11 cellular contexts compared by ENCODE assay signal in genomic region chr2:172173307-172173706, GRCh38.
DNase-seq lines count a peak whose midpoint lies in the region; ATAC-seq lines count a peak whose summit lies in the region.
"Had no signal": no experiment of that assay in that cellular context is flagged by ENCODE, and none has a peak within 500 bp of the region (broad histone marks: within the 10 kb centered on the region; RNA-seq: fewer than 3 reads in every experiment).

No MANE protein-coding gene starts in this region.

- H3K27me3 Mint-ChIP-seq in activated naive CD4-positive, alpha-beta T cell treated with anti-CD3 and anti-CD28 coated beads, Interleukin-2, amount 10 ng/mL, durations not matched to agents 7 days and 5 days: peaks cover 35% of the 10 kb centered on the region
- H3K27me3 Mint-ChIP-seq in T-helper 17 cell: no peaks in the 10 kb centered on the region

- H3K9me3 ChIP-seq in T-helper 17 cell (ENCODE audit: control insufficient read depth, low read length, poor library complexity, severe bottlenecking) (no peaks in the 10 kb centered on the region), iPS-18a (ENCODE audit: control insufficient read depth, low read depth, low read length) (no peaks in the 10 kb centered on the region)
- H3K9me3 ChIP-seq: gastrocnemius medialis, SJSA1 had no signal

- H3K9ac ChIP-seq in iPS-18a (ENCODE audit: low read length): no peak overlapping the region

- H3K36me3 ChIP-seq in iPS-18a (ENCODE audit: control insufficient read depth, low read depth, low read length): no peaks in the 10 kb centered on the region
- H3K36me3 ChIP-seq: gastrocnemius medialis, SJSA1 had no signal

- peaks cover 13% of the 10 kb centered on the region for H3K4me1 Mint-ChIP-seq in activated naive CD4-positive, alpha-beta T cell treated with anti-CD3 and anti-CD28 coated beads, Interleukin-2, amount 10 ng/mL, durations not matched to agents 7 days and 5 days
- H3K4me1 Mint-ChIP-seq in T-helper 17 cell: peaks cover 6% of the 10 kb centered on the region
- no peaks in the 10 kb centered on the region for H3K4me1 Mint-ChIP-seq in stimulated activated effector memory CD8-positive, alpha-beta T cell treated with anti-CD3 and anti-CD28 coated beads, Interleukin-12 subunit alpha, Interleukin-12 subunit beta, amount 100 ng/mL, for 72 hours

- peak overlapping the region; percentile 65 for H3K4me3 ChIP-seq in iPS-18a (ENCODE audit: low read length)

- no peak overlapping the region for H3K27ac ChIP-seq in iPS-18a (ENCODE audit: low read length)
- H3K27ac ChIP-seq: gastrocnemius medialis, SJSA1 had no signal

- ATAC-seq in T-helper 17 cell: no peak
- ATAC-seq in stimulated activated effector memory CD8-positive, alpha-beta T cell treated with anti-CD3 and anti-CD28 coated beads, Interleukin-12 subunit alpha, Interleukin-12 subunit beta, amount 100 ng/mL, for 72 hours: no peak

- no peaks in the 10 kb centered on the region for H3K36me3 Mint-ChIP-seq in activated naive CD4-positive, alpha-beta T cell treated with anti-CD3 and anti-CD28 coated beads, Interleukin-2, amount 10 ng/mL, durations not matched to agents 7 days and 5 days
- H3K36me3 Mint-ChIP-seq in T-helper 17 cell (ENCODE audit: low read depth): no peaks in the 10 kb centered on the region
- no peaks in the 10 kb centered on the region for H3K36me3 Mint-ChIP-seq in stimulated activated effector memory CD8-positive, alpha-beta T cell treated with anti-CD3 and anti-CD28 coated beads, Interleukin-12 subunit alpha, Interleukin-12 subunit beta, amount 100 ng/mL, for 72 hours

- peaks cover 16% of the 10 kb centered on the region for H3K4me1 ChIP-seq in iPS-18a (ENCODE audit: control insufficient read depth, low read depth, low read length)

- peaks cover 17% of the 10 kb centered on the region for H3K27me3 ChIP-seq in iPS-18a (ENCODE audit: control insufficient read depth, insufficient read depth, low read length)

- H3K9me3 Mint-ChIP-seq in activated naive CD4-positive, alpha-beta T cell treated with anti-CD3 and anti-CD28 coated beads, Interleukin-2, amount 10 ng/mL, durations not matched to agents 7 days and 5 days: no peaks in the 10 kb centered on the region
- H3K9me3 Mint-ChIP-seq in stimulated activated effector memory CD8-positive, alpha-beta T cell treated with anti-CD3 and anti-CD28 coated beads, Interleukin-12 subunit alpha, Interleukin-12 subunit beta, amount 100 ng/mL, for 72 hours: no peaks in the 10 kb centered on the region

- CTCF ChIA-PET in activated naive CD4-positive, alpha-beta T cell treated with anti-CD3 and anti-CD28 coated beads, Interleukin-2, amount 10 ng/mL, durations not matched to agents 7 days and 5 days (lab: Charles Lee): interaction anchor here (0.9 to 4.4 kb wide), 8 partner anchors 53 to 537 kb away, joined by 3 to 63 read pairs (median 4); no protein-coding TSS in a partner anchor

- no peak for DNase-seq in activated naive CD4-positive, alpha-beta T cell treated with anti-CD3 and anti-CD28 coated beads, Interleukin-2, amount 10 ng/mL, durations not matched to agents 7 days and 5 days
- DNase-seq in activated naive CD4-positive, alpha-beta T cell (lab: John Stamatoyannopoulos, UW): no peak
- no peak for DNase-seq in T-helper 17 cell
- no peak for DNase-seq in stimulated activated effector memory CD8-positive, alpha-beta T cell treated with anti-CD3 and anti-CD28 coated beads, Interleukin-12 subunit alpha, Interleukin-12 subunit beta, amount 100 ng/mL, for 72 hours (ENCODE audit: low spot score in 2 of 2)
- DNase-seq in C1 segment of cervical spinal cord (lab: John Stamatoyannopoulos, UW): no peak
- no peak for DNase-seq in NCI-H446 treated with DMSO at 0.1 percent for 48 hours (lab: John Stamatoyannopoulos, UW)
- DNase-seq in COLO668 (lab: John Stamatoyannopoulos, UW; ENCODE audit: unreplicated experiment): no peak
- DNase-seq: dorsolateral prefrontal cortex, gastrocnemius medialis had no signal

- no peak overlapping the region for H3K27ac Mint-ChIP-seq in activated naive CD4-positive, alpha-beta T cell treated with anti-CD3 and anti-CD28 coated beads, Interleukin-2, amount 10 ng/mL, durations not matched to agents 7 days and 5 days
- H3K27ac Mint-ChIP-seq in T-helper 17 cell: no peak overlapping the region
- no peak overlapping the region for H3K27ac Mint-ChIP-seq in stimulated activated effector memory CD8-positive, alpha-beta T cell treated with anti-CD3 and anti-CD28 coated beads, Interleukin-12 subunit alpha, Interleukin-12 subunit beta, amount 100 ng/mL, for 72 hours

- peak overlapping the region; percentile 53 for H3K4me3 Mint-ChIP-seq in activated naive CD4-positive, alpha-beta T cell treated with anti-CD3 and anti-CD28 coated beads, Interleukin-2, amount 10 ng/mL, durations not matched to agents 7 days and 5 days
- H3K4me3 Mint-ChIP-seq in T-helper 17 cell: peak overlapping the region; percentile 79
- H3K4me3 Mint-ChIP-seq in stimulated activated effector memory CD8-positive, alpha-beta T cell treated with anti-CD3 and anti-CD28 coated beads, Interleukin-12 subunit alpha, Interleukin-12 subunit beta, amount 100 ng/mL, for 72 hours: peak overlapping the region; percentile 54
